8 cellular contexts compared by ENCODE assay signal in the genomic region with DNA sequence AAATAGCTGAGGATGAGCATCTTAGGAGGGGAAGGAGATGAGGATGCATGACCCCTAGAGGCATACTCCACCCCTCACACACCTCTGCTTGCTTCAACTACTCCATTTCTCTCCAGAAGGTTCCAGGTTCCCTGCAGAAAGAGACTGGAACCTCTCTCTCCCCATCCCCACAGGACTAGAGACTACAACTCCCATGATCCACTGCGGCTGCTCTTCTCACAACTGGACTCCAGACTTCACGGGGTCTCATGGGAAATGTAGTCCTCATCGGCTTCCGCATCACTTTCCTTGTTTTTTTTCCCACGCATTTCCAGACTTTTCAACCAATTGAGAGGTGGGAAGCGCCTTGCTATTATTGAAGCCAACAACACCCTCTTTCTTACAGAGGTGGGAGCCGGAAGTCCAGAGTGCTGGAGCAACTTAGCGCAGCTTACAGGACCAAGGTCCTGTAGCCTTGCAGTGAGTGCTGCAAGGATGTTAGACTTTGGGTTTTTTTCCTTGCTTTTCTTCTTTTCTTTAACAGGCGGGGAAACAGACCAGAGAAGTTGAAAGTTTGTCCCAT. TPM values are rescaled to one million over a fixed set of nuclear protein-coding genes. Genes with fewer than 3 reads are reported as not detected.
DNase-seq lines count a peak whose midpoint lies in the region; ATAC-seq and TF ChIP-seq lines count a peak whose summit lies in the region.

No MANE protein-coding gene starts in this region.

- H3K36me3 Mint-ChIP-seq in activated T-cell treated with anti-CD3 and anti-CD28 coated beads, Interleukin-2, amount 50 U/mL, for 72 hours (ENCODE audit: insufficient read depth in 2 of 2): peaks cover 11 to 13% of the 10 kb centered on the region in 2 donors

- H3K4me3 ChIP-seq in AG10803 (ENCODE audit: low read length) (peak overlapping the region; percentile 51), PC-3 (ENCODE audit: low read length) (0 out of 2 replicates have a peak overlapping the region, but pooled peaks have one; percentile 12), fibroblast of lung (replicated peaks in 1 of 4; ENCODE audit: control extremely low read depth in 1 of 4, insufficient read depth in 1 of 4, low read depth in 3 of 4, low read length in 4 of 4) (peak overlapping the region in 2 of 4 experiments; percentile 6 to 40)

- H3K9me2 ChIP-seq in PC-3 (replicated peaks; ENCODE audit: low read length): no peaks in the 10 kb centered on the region

- no peaks in the 10 kb centered on the region for H3K9me3 ChIP-seq in PC-3 (ENCODE audit: low read length)
- H3K9me3 ChIP-seq in fibroblast of lung (ENCODE audit: control insufficient read depth, insufficient read depth, low read depth, low read length): no peaks in the 10 kb centered on the region

- H2AFZ ChIP-seq in PC-3 (ENCODE audit: low read length) (0 out of 2 replicates have a peak overlapping the region, but pooled peaks have one; percentile 21), fibroblast of lung (ENCODE audit: low read length) (no peak overlapping the region)

- H3K27me3 Mint-ChIP-seq in activated T-cell treated with anti-CD3 and anti-CD28 coated beads, Interleukin-2, amount 50 U/mL, for 72 hours (ENCODE audit: low read depth): peaks cover 59% of the 10 kb centered on the region

- no peaks in the 10 kb centered on the region for H4K20me1 ChIP-seq in PC-3 (ENCODE audit: low read length)
- no peaks in the 10 kb centered on the region for H4K20me1 ChIP-seq in fibroblast of lung (ENCODE audit: control insufficient read depth, extremely low read depth, insufficient read depth, low read length)

- H3K4me2 ChIP-seq in PC-3 (ENCODE audit: low read length) (peak overlapping the region; percentile 100), fibroblast of lung (ENCODE audit: extremely low read depth, insufficient read depth, low read length) (peak overlapping the region; percentile 68)

- H3K4me1 ChIP-seq in PC-3 (ENCODE audit: insufficient read depth, low read length) (peaks cover 24% of the 10 kb centered on the region), fibroblast of lung (ENCODE audit: control insufficient read depth, extremely low read depth, insufficient read depth, low read length) (no peaks in the 10 kb centered on the region)

- POLR2A ChIA-PET in PC-3 (lab: Charles Lee; ENCODE audit: unreplicated experiment): no interaction called here

- ATAC-seq in PC-3 (peak; percentile 12), GM18858 (IDR thresholded peaks at IDR 0.05; ENCODE audit: unreplicated experiment) (no peak)
- ATAC-seq in activated T-cell treated with anti-CD3 and anti-CD28 coated beads, Interleukin-2, amount 50 U/mL, for 72 hours (replicated peaks in 1 of 2): peak; percentile 57 to 65

- H3K9me3 Mint-ChIP-seq in activated T-cell treated with anti-CD3 and anti-CD28 coated beads, Interleukin-2, amount 50 U/mL, for 72 hours: peaks cover 0 to 2% of the 10 kb centered on the region in 2 donors

- intact Hi-C loops in PC-3 (cut with micrococcal nuclease): loop anchor here (10.0 kb wide), 1 partner anchor 73 kb away; a partner anchor contains a TSS

- H3K9ac ChIP-seq in PC-3 (ENCODE audit: low read length) (no peak overlapping the region), fibroblast of lung (ENCODE audit: insufficient read depth, low read length) (no peak overlapping the region)

- H3K27ac Mint-ChIP-seq in activated T-cell treated with anti-CD3 and anti-CD28 coated beads, Interleukin-2, amount 50 U/mL, for 72 hours: no peak overlapping the region

- peaks cover 7% of the 10 kb centered on the region for H3F3A ChIP-seq in PC-3 (ENCODE audit: low read length, unreplicated experiment)

- no peak for TF ChIP-seq CTCF in AG10803 (conservative IDR thresholded peaks at IDR 0.05; ENCODE audit: low read length)
- no peak for TF ChIP-seq CTCF in PC-3 (conservative IDR thresholded peaks at IDR 0.05; ENCODE audit: low read depth, low read length)
- no peak for TF ChIP-seq CTCF in fibroblast of lung (conservative IDR thresholded peaks at IDR 0.05 in 1 of 2, IDR thresholded peaks at IDR 0.05 in 1 of 2; ENCODE audit: low read depth in 1 of 2, low read length in 2 of 2)

- H3K27ac ChIP-seq in PC-3 (ENCODE audit: low read length) (no peak overlapping the region), fibroblast of lung (ENCODE audit: insufficient read depth, low read length) (no peak overlapping the region)

- no TSS peak for BruUV-seq in PC-3 (replicated peaks; lab: Mats Ljungman, UMichigan)

- peaks cover 37% of the 10 kb centered on the region for H3K4me1 Mint-ChIP-seq in activated T-cell treated with anti-CD3 and anti-CD28 coated beads, Interleukin-2, amount 50 U/mL, for 72 hours (ENCODE audit: low read depth)

- H3K4me3 Mint-ChIP-seq in activated T-cell treated with anti-CD3 and anti-CD28 coated beads, Interleukin-2, amount 50 U/mL, for 72 hours: peak overlapping the region; percentile 70 to 84

- CTCF ChIA-PET in PC-3 (lab: Charles Lee): interaction anchor here (0.5 kb wide), 1 partner anchor 28 kb away, joined by 7 read pairs; no protein-coding TSS in a partner anchor

- H3K27me3 ChIP-seq in PC-3 (ENCODE audit: low read length) (no peaks in the 10 kb centered on the region), fibroblast of lung (ENCODE audit: control insufficient read depth, insufficient read depth, low read length) (peaks cover 7% of the 10 kb centered on the region)

- peaks cover 14% of the 10 kb centered on the region for H3K79me2 ChIP-seq in PC-3 (ENCODE audit: low read length)
- H3K79me2 ChIP-seq in fibroblast of lung (ENCODE audit: control insufficient read depth, insufficient read depth, low read length): no peaks in the 10 kb centered on the region

- DNase-seq in AG10803 (ENCODE audit: low read depth) (peak; percentile 80), HK-2 (ENCODE audit: unreplicated experiment) (peak; percentile 65), PC-3 (peak; percentile 91), fibroblast of lung (ENCODE audit: low read depth in 2 of 2) (peak; percentile 76 to 84), myocyte (ENCODE audit: low read depth) (peak; percentile 87)
- peak; percentile 68 to 72 for DNase-seq in activated T-cell treated with anti-CD3 and anti-CD28 coated beads, Interleukin-2, amount 50 U/mL, for 72 hours
- DNase-seq in stimulated activated naive CD4-positive, alpha-beta T cell (lab: John Stamatoyannopoulos, UW): peak; percentile 24 to 61 (median 41)

- no peaks in the 10 kb centered on the region for H3K36me3 ChIP-seq in PC-3 (ENCODE audit: low read depth, low read length)
- no peaks in the 10 kb centered on the region for H3K36me3 ChIP-seq in fibroblast of lung (ENCODE audit: control insufficient read depth, insufficient read depth, low read length)

RNA-seq across cellular contexts. Expression of a gene that starts 13.9 kb away (rescaled TPM):
- 1.8 TPM in 1 of 2 replicates, not detected in the other for total RNA-seq in PC-3 (2014; rRNA removed)
- total RNA-seq in activated T-cell treated with anti-CD3 and anti-CD28 coated beads, Interleukin-2, amount 50 U/mL, for 72 hours: not detected
- under 0.01 TPM in 1 of 2 replicates, not detected in the other for total RNA-seq in fibroblast of lung
- 0.06 TPM in 1 of 2 replicates, not detected in the other for polyA plus RNA-seq in fibroblast of lung
- polyA plus RNA-seq in fibroblast of lung (2012): 0.08 and 0.13 TPM in 2 replicates
- polyA minus RNA-seq in fibroblast of lung (ENCODE audit: low replicate concordance): 0.31 TPM in 1 of 2 replicates, not detected in the other
- 22.8 and 30.8 TPM in 2 replicates for total RNA-seq in myocyte
- 2.9 TPM for polyA plus RNA-seq in myocyte (2012)

RNA-seq across cellular contexts. Expression of a gene that starts 14.8 kb away (rescaled TPM):
- total RNA-seq in PC-3 (2014; rRNA removed) (0.15 and 0.23 TPM in 2 replicates), fibroblast of lung (under 0.01 TPM in 1 of 2 replicates, not detected in the other), myocyte (0.03 TPM in 1 of 2 replicates, not detected in the other)
- under 1 TPM in 1 of 2 donors, not detected in 1; 0.02 TPM for total RNA-seq in activated T-cell treated with anti-CD3 and anti-CD28 coated beads, Interleukin-2, amount 50 U/mL, for 72 hours
- polyA plus RNA-seq in fibroblast of lung: 0.01 TPM in 2 replicates
- 0.09 and 0.16 TPM in 2 replicates for polyA plus RNA-seq in fibroblast of lung (2012)
- not detected in 2 replicates for polyA minus RNA-seq in fibroblast of lung (ENCODE audit: low replicate concordance)
- 0.03 TPM for polyA plus RNA-seq in myocyte (2012)

Comparison
In these comparisons a context has a peak if more than half of its experiments do, and no peak if none do; other contexts are left out.
1. DNase-seq: peak in every context shown above with its lines; median percentile 91 in PC-3; 87 in myocyte; 80 in AG10803; 80 in fibroblast of lung; 70 in activated T-cell treated with anti-CD3 and anti-CD28 coated beads, Interleukin-2, amount 50 U/mL, for 72 hours; 65 in HK-2; 41 in stimulated activated naive CD4-positive, alpha-beta T cell.